In genomic region chr7:137933270-137934017, GRCh38 we compare ENCODE assay signal across 9 cellular contexts.
DNase-seq lines count a peak whose midpoint lies in the region; FAIRE-seq and TF ChIP-seq lines count a peak whose summit lies in the region.
"Had no signal": no experiment of that assay in that cellular context is flagged by ENCODE, and none has a peak within 500 bp of the region (broad histone marks: within the 10 kb centered on the region; RNA-seq: fewer than 3 reads in every experiment).

No MANE protein-coding gene starts in this region.

- H3K79me2 ChIP-seq in endothelial cell of umbilical vein (ENCODE audit: control insufficient read depth, insufficient read depth, low read length): peaks cover 60% of the 10 kb centered on the region

- H3K27me3 ChIP-seq in BLaER1 (no peaks in the 10 kb centered on the region), endothelial cell of umbilical vein (ENCODE audit: control insufficient read depth in 2 of 2, insufficient read depth in 2 of 2, low read length in 2 of 2) (no peaks in the 10 kb centered on the region)

- H3K9ac ChIP-seq in BLaER1: no peak overlapping the region
- no peak overlapping the region for H3K9ac ChIP-seq in endothelial cell of umbilical vein (replicated peaks; ENCODE audit: extremely low read depth, insufficient read depth, low read length)

- H3K9me3 Mint-ChIP-seq in nephron: no peaks in the 10 kb centered on the region
- H3K9me3 Mint-ChIP-seq: T-helper 1 cell treated with Interleukin-12 subunit alpha and Interleukin-12 subunit beta and Interleukin-4 antibody, amounts not matched to agents 30 μg/mL and 1 μg/mL, for 36 hours had no signal

- H3K9me3 ChIP-seq in BLaER1 (peaks cover 6% of the 10 kb centered on the region; the same call in 1 of the 2 replicates), endothelial cell of umbilical vein (replicated peaks; ENCODE audit: control insufficient read depth, insufficient read depth, low read length) (no peaks in the 10 kb centered on the region)

- no peak overlapping the region for H3K27ac ChIP-seq in BLaER1
- no peak overlapping the region for H3K27ac ChIP-seq in endothelial cell of umbilical vein (ENCODE audit: insufficient read depth, low read depth, low read length)

- peaks cover 58% of the 10 kb centered on the region for H3K4me1 Mint-ChIP-seq in nephron

- H3K4me3 ChIP-seq in BLaER1: no peak overlapping the region
- no peak overlapping the region for H3K4me3 ChIP-seq in endothelial cell of umbilical vein (replicated peaks in 1 of 3; ENCODE audit: insufficient read depth in 1 of 3, low read depth in 1 of 3, low read length in 3 of 3)

- H4K20me1 ChIP-seq in BLaER1 (no peaks in the 10 kb centered on the region), endothelial cell of umbilical vein (replicated peaks; ENCODE audit: control insufficient read depth, extremely low read depth, insufficient read depth, low read length) (no peaks in the 10 kb centered on the region)

- intact Hi-C loops in endothelial cell of umbilical vein (cut with micrococcal nuclease): loop anchor here (2.0 kb wide), 2 partner anchors 33 to 53 kb away; no protein-coding TSS in a partner anchor

- peaks cover 11% of the 10 kb centered on the region for H3K36me3 Mint-ChIP-seq in nephron (ENCODE audit: low read depth)

- no peaks in the 10 kb centered on the region for H3K27me3 Mint-ChIP-seq in nephron (ENCODE audit: low read depth)

- CTCF ChIA-PET in endothelial cell of umbilical vein (lab: Charles Lee): interaction anchor here (0.9 to 2.6 kb wide), 7 partner anchors 8 to 76 kb away, joined by 3 to 12 read pairs (median 4); no protein-coding TSS in a partner anchor

- H3K36me3 ChIP-seq in BLaER1 (no peaks in the 10 kb centered on the region), endothelial cell of umbilical vein (ENCODE audit: control insufficient read depth in 2 of 2, extremely low read depth in 1 of 2, insufficient read depth in 2 of 2, low read length in 2 of 2) (no peaks in the 10 kb centered on the region)

- no peak for TF ChIP-seq POLR2A in endothelial cell of umbilical vein (IDR thresholded peaks at IDR 0.05; ENCODE audit: low read depth, low read length)

- POLR2A ChIA-PET in endothelial cell of umbilical vein (lab: Charles Lee): no interaction called here

- peak overlapping the region in 2 of 3 experiments; percentile 19 to 26 for H3K4me3 Mint-ChIP-seq in nephron
- H3K4me3 Mint-ChIP-seq: T-helper 1 cell treated with Interleukin-12 subunit alpha and Interleukin-12 subunit beta and Interleukin-4 antibody, amounts not matched to agents 30 μg/mL and 1 μg/mL, for 36 hours had no signal

- H3K27ac Mint-ChIP-seq in nephron: peak overlapping the region; percentile 68 to 89 (median 87)

- H3K4me1 ChIP-seq in BLaER1 (peaks cover 24% of the 10 kb centered on the region), endothelial cell of umbilical vein (ENCODE audit: control insufficient read depth, extremely low read depth, insufficient read depth, low read length) (peaks cover 37% of the 10 kb centered on the region)

- DNase-seq in OCI-M1 (lab: John Stamatoyannopoulos, UW) (peak; percentile 28), endothelial cell of umbilical vein (ENCODE audit: low read depth, low spot score) (peak; percentile 43), HPDE6-E6E7 (ENCODE audit: extremely low spot score) (no peak), inferior parietal cortex (ENCODE audit: extremely low spot score) (no peak), NCI-H2081 (lab: John Stamatoyannopoulos, UW) (no peak), NCI-H510A treated with DMSO at 0.1 percent for 48 hours (lab: John Stamatoyannopoulos, UW) (no peak)

- H2AFZ ChIP-seq in endothelial cell of umbilical vein (ENCODE audit: low read depth, low read length): no peak overlapping the region

- BruUV-seq in endothelial cell of umbilical vein (replicated peaks; lab: Mats Ljungman, UMichigan): no TSS peak

- TF ChIP-seq CTCF in endothelial cell of umbilical vein (IDR thresholded peaks at IDR 0.05; ENCODE audit: extremely low read depth in 1 of 2, insufficient read depth in 1 of 2, low read depth in 1 of 2, low read length in 2 of 2) (no peak), nephron (IDR thresholded peaks at IDR 0.05; ENCODE audit: unreplicated experiment in 3 of 3) (no peak)

- peak overlapping the region; percentile 27; the same call in 1 of the 2 replicates for H3K4me2 ChIP-seq in BLaER1
- no peak overlapping the region for H3K4me2 ChIP-seq in endothelial cell of umbilical vein (ENCODE audit: insufficient read depth, low read length)

- no peak for FAIRE-seq in endothelial cell of umbilical vein (lab: Jason Lieb, UNC)

- dilution Hi-C loops in endothelial cell of umbilical vein (cut with MboI; ENCODE audit: extremely low pct_ligation_motif_present, low sequenced_read_pairs): no loop called here

- H3K9me1 ChIP-seq in endothelial cell of umbilical vein (replicated peaks; ENCODE audit: control insufficient read depth, extremely low read depth, insufficient read depth, low read length): no peaks in the 10 kb centered on the region

TF ChIP-seq in endothelial cell of umbilical vein, 7 proteins besides CTCF, POLR2A, EP300 and RAD21:
- TF ChIP-seq GATA2 (IDR thresholded peaks at IDR 0.05; ENCODE audit: insufficient read depth, insufficient read length, low read depth, low read length) (no peak), JUN (IDR thresholded peaks at IDR 0.05; ENCODE audit: borderline replicate concordance, insufficient read depth, insufficient read length, low read depth) (no peak), EZH2 (IDR thresholded peaks at IDR 0.05; ENCODE audit: borderline replicate concordance, low read depth, low read length, severe bottlenecking) (no peak), POLR2AphosphoS5 (IDR thresholded peaks at IDR 0.05; ENCODE audit: insufficient read depth, low read depth, low read length) (no peak), FOS (IDR thresholded peaks at IDR 0.05; ENCODE audit: borderline replicate concordance, insufficient read depth, low read length) (no peak), MYC (IDR thresholded peaks at IDR 0.05; ENCODE audit: low read depth, low read length) (no peak), MAX (IDR thresholded peaks at IDR 0.05; ENCODE audit: insufficient read depth, insufficient read length) (no peak)

Comparison
In these comparisons a context has a peak if more than half of its experiments do, and no peak if none do; other contexts are left out.
1. DNase-seq: peak in OCI-M1 (single experiment) and endothelial cell of umbilical vein (single experiment); none in HPDE6-E6E7 (single experiment), inferior parietal cortex (single experiment), NCI-H2081 (0 of 2) and NCI-H510A treated with DMSO at 0.1 percent for 48 hours (single experiment).